Comparison of ENCODE assay signal across 15 cellular contexts in genomic region chr13:110012102-110012739, GRCh38.
DNase-seq lines count a peak whose midpoint lies in the region; ATAC-seq and TF ChIP-seq lines count a peak whose summit lies in the region.
"Had no signal": no experiment of that assay in that cellular context is flagged by ENCODE, and none has a peak within 500 bp of the region (broad histone marks: within the 10 kb centered on the region; RNA-seq: fewer than 3 reads in every experiment).

No MANE protein-coding gene starts in this region.

- H3K36me3 ChIP-seq in SJCRH30 (no peaks in the 10 kb centered on the region), skeletal muscle satellite cell (ENCODE audit: insufficient read depth, low read length) (no peaks in the 10 kb centered on the region)
- H3K36me3 ChIP-seq: colonic mucosa, vagina had no signal

- peak overlapping the region; percentile 84 for H3K9ac ChIP-seq in skeletal muscle satellite cell (ENCODE audit: low read depth, low read length)

- H3K4me1 ChIP-seq in SJCRH30 (peaks cover 42% of the 10 kb centered on the region), skeletal muscle satellite cell (ENCODE audit: control insufficient read depth, insufficient read depth, low read length) (peaks cover 71% of the 10 kb centered on the region)
- H3K4me1 ChIP-seq: colonic mucosa, vagina had no signal

- TF ChIP-seq CTCF in fibroblast of pulmonary artery (IDR thresholded peaks at IDR 0.05; ENCODE audit: low read length, missing control alignments) = no peak

- H3K9me3 ChIP-seq in SJCRH30 (replicated peaks) (no peaks in the 10 kb centered on the region), skeletal muscle satellite cell (replicated peaks; ENCODE audit: low read length) (no peaks in the 10 kb centered on the region)
- H3K9me3 ChIP-seq: colonic mucosa, vagina had no signal

- no peaks in the 10 kb centered on the region for H3K27me3 ChIP-seq in SJCRH30
- H3K27me3 ChIP-seq in skeletal muscle satellite cell (ENCODE audit: control insufficient read depth, insufficient read depth, low read length) = no peaks in the 10 kb centered on the region
- H3K27me3 ChIP-seq: colonic mucosa, vagina had no signal

- peak overlapping the region; percentile 48 for H3K27ac ChIP-seq in SJCRH30
- H3K27ac ChIP-seq: colonic mucosa, vagina, VCaP had no signal

- ATAC-seq in HG03460 (IDR thresholded peaks at IDR 0.05; ENCODE audit: unreplicated experiment) (no peak), GM21515 (IDR thresholded peaks at IDR 0.05; ENCODE audit: unreplicated experiment) (no peak)
- ATAC-seq: activated T-cell treated with anti-CD3 and anti-CD28 coated beads, Interleukin-2, amount 50 U/mL, for 72 hours had no signal

- no peak overlapping the region for H3K4me3 ChIP-seq in SJCRH30
- H3K4me3 ChIP-seq in fibroblast of pulmonary artery (replicated peaks; ENCODE audit: low read depth, low read length) = no peak overlapping the region
- peak overlapping the region; percentile 0 for H3K4me3 ChIP-seq in skeletal muscle satellite cell (ENCODE audit: low read length)
- H3K4me3 ChIP-seq: colonic mucosa, vagina had no signal

- peak; percentile 66 for DNase-seq in GM04504 (ENCODE audit: low read depth)
- peak; percentile 50 to 62 for DNase-seq in SJCRH30
- peak; percentile 93 for DNase-seq in fibroblast of pulmonary artery (ENCODE audit: low read depth)
- DNase-seq in cardiac septum (ENCODE audit: low spot score) = no peak
- no peak for DNase-seq in stimulated activated CD4-positive, alpha-beta T cell treated with anti-CD3 and anti-CD28 coated beads, Interleukin-4, amount 100 ng/mL, for 4 hours
- DNase-seq: activated T-cell treated with anti-CD3 and anti-CD28 coated beads, Interleukin-2, amount 50 U/mL, for 72 hours; colonic mucosa; GDM1; NK-92 treated with Interleukin-12 subunit alpha and Interleukin-12 subunit beta, amount 100 ng/mL, for 24 hours; posterior cingulate gyrus had no signal

- intact Hi-C loops in cardiac septum (cut with DNase I) = no loop called here

- peak overlapping the region; percentile 58 for H3K4me2 ChIP-seq in skeletal muscle satellite cell (ENCODE audit: low read length)

Comparison
In these comparisons a context has a peak if more than half of its experiments do, and no peak if none do; other contexts are left out.
1. DNase-seq: peak in GM04504 (single experiment), SJCRH30 (2 of 2) and fibroblast of pulmonary artery (single experiment); none in cardiac septum (single experiment) and stimulated activated CD4-positive, alpha-beta T cell treated with anti-CD3 and anti-CD28 coated beads, Interleukin-4, amount 100 ng/mL, for 4 hours (0 of 2).